Comparison of ENCODE assay signal across 35 cellular contexts in the genomic region with DNA sequence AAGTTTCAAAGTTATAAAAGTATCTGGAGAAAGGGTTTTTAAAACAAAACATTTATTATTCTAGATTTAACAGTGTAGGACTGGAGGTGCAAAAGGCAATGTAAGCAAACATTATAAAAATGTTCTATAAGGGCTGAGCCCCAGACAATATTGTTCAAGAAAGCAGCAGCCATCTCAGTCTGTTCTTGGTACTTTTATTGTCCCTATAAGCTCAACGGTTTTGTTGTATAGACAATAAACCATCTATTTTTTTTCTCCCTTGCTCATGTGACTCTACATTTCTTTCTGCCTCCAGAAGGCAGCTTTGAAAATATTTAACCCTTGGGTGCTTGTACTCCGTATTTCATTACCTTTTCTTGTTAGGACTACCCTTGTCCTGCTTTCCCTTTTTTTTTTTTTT. TPM values are rescaled to one million over a fixed set of nuclear protein-coding genes. Genes with fewer than 3 reads are reported as not detected.
"Had no signal": no experiment of that assay in that cellular context is flagged by ENCODE, and none has a peak within 500 bp of the region (broad histone marks: within the 10 kb centered on the region; RNA-seq: fewer than 3 reads in every experiment).

No MANE protein-coding gene starts in this region.

- ATAC-seq: activated CD8-positive, alpha-beta memory T cell treated with anti-CD3 and anti-CD28 coated beads, Interleukin-2, amount 10 ng/mL, durations not matched to agents 7 days and 5 days; activated CD8-positive, alpha-beta T cell treated with anti-CD3 and anti-CD28 coated beads, Interleukin-2, amount 10 ng/mL, durations not matched to agents 7 days and 5 days; activated naive CD4-positive, alpha-beta T cell treated with anti-CD3 and anti-CD28 coated beads, Interleukin-2, amount 50 U/mL, for 72 hours; activated T-cell treated with anti-CD3 and anti-CD28 coated beads, Interleukin-2, amount 50 U/mL, for 72 hours; activated T-helper 17 cell treated with anti-CD3 and anti-CD28 coated beads, Interleukin-2, amount 50 U/mL, for 72 hours; body of pancreas had no signal

- DNase-seq: activated B cell treated with CpG ODN at 0.5 μM for 24 hours; activated CD4-positive, alpha-beta memory T cell treated with anti-CD3 and anti-CD28 coated beads, Interleukin-2, amount 10 ng/mL, durations not matched to agents 7 days and 5 days; activated CD4-positive, alpha-beta T cell treated with anti-CD3 and anti-CD28 coated beads for 4 hours; activated CD4-positive, alpha-beta T cell treated with anti-CD3 and anti-CD28 coated beads, Interleukin-2, amount 10 ng/mL, durations not matched to agents 24 days and 14 days; activated CD4-positive, alpha-beta T cell treated with anti-CD3 and anti-CD28 coated beads, Interleukin-2, amount 50 U/mL, for 1 hour; activated CD4-positive, alpha-beta T cell treated with anti-CD3 and anti-CD28 coated beads, Interleukin-2, amount 50 U/mL, for 4 hours; activated CD4-positive, CD25-positive, alpha-beta regulatory T cell treated with anti-CD3 and anti-CD28 coated beads, Interleukin-2, amount 50 U/mL, for 72 hours; activated CD8-positive, alpha-beta memory T cell treated with anti-CD3 and anti-CD28 coated beads for 24 hours; activated CD8-positive, alpha-beta memory T cell treated with anti-CD3 and anti-CD28 coated beads, Interleukin-2, amount 10 ng/mL, durations not matched to agents 7 days and 5 days; activated CD8-positive, alpha-beta memory T cell treated with anti-CD3 and anti-CD28 coated beads, Interleukin-2, amount 50 U/mL, for 48 hours; activated CD8-positive, alpha-beta T cell treated with anti-CD3 and anti-CD28 coated beads, Interleukin-2, amount 10 ng/mL, durations not matched to agents 7 days and 5 days; activated effector memory CD4-positive, alpha-beta T cell treated with anti-CD3 and anti-CD28 coated beads, Interleukin-2, amount 50 U/mL, for 16 hours; activated gamma-delta T cell treated with Interleukin-2 at 50 U/mL for 16 hours; activated naive CD4-positive, alpha-beta T cell; activated naive CD4-positive, alpha-beta T cell treated with anti-CD3 and anti-CD28 coated beads for 36 hours; activated naive CD4-positive, alpha-beta T cell treated with anti-CD3 and anti-CD28 coated beads, Interleukin-2, amount 50 U/mL, for 16 hours; activated naive CD8-positive, alpha-beta T cell treated with anti-CD3 and anti-CD28 coated beads for 36 hours; activated T-cell treated with anti-CD3 and anti-CD28 coated beads, Interleukin-2, amount 50 U/mL, for 24 hours; activated T-cell treated with anti-CD3 and anti-CD28 coated beads, Interleukin-2, amount 50 U/mL, for 72 hours; adrenal gland; amniotic stem cell; aorta; body of pancreas; brain microvascular endothelial cell; central memory CD4-positive, alpha-beta T cell; T-helper 1 cell; T-helper 2 cell; T-helper 9 cell had no signal

- H3K27ac ChIP-seq: adrenal gland, body of pancreas, brain microvascular endothelial cell, breast epithelium, VCaP had no signal

- H3K36me3 ChIP-seq: adrenal gland, brain microvascular endothelial cell, breast epithelium had no signal

- H3K9me3 ChIP-seq: adrenal gland, body of pancreas, breast epithelium had no signal

- H3K4me3 ChIP-seq: adrenal gland, body of pancreas, breast epithelium had no signal

- H3K27me3 ChIP-seq: adrenal gland, body of pancreas, brain microvascular endothelial cell, breast epithelium had no signal

- H3K4me1 ChIP-seq: adrenal gland, body of pancreas, breast epithelium had no signal

RNA-seq across cellular contexts. Expression of gene NXPE2, which starts 25.2 kb away (rescaled TPM):
- total RNA-seq: activated B cell treated with CpG ODN at 0.5 μM for 24 hours; activated CD4-positive, alpha-beta memory T cell treated with anti-CD3 and anti-CD28 coated beads, Interleukin-2, amount 10 ng/mL, durations not matched to agents 7 days and 5 days; activated CD4-positive, alpha-beta T cell treated with anti-CD3 and anti-CD28 coated beads, Interleukin-2, amount 10 ng/mL, durations not matched to agents 24 days and 14 days; activated CD8-positive, alpha-beta memory T cell treated with anti-CD3 and anti-CD28 coated beads, Interleukin-2, amount 10 ng/mL, durations not matched to agents 7 days and 5 days; activated CD8-positive, alpha-beta T cell treated with anti-CD3 and anti-CD28 coated beads, Interleukin-2, amount 10 ng/mL, durations not matched to agents 7 days and 5 days; activated naive CD4-positive, alpha-beta T cell treated with anti-CD3 and anti-CD28 coated beads for 36 hours; activated naive CD4-positive, alpha-beta T cell treated with anti-CD3 and anti-CD28 coated beads, Interleukin-2, amount 50 U/mL, for 72 hours; activated naive CD8-positive, alpha-beta T cell treated with anti-CD3 and anti-CD28 coated beads for 36 hours; activated T-cell treated with anti-CD3 and anti-CD28 coated beads, Interleukin-2, amount 50 U/mL, for 72 hours; activated T-helper 1 cell treated with anti-CD3 and anti-CD28 coated beads, Interleukin-12 subunit alpha, Interleukin-12 subunit beta, Interleukin-2, Interleukin-4 antibody, amounts not matched to agents 30 ng/mL and 10 ng/mL and 1 ng/mL, durations not matched to agents 14 hours and 24 hours and 36 hours; activated T-helper 17 cell treated with anti-CD3 and anti-CD28 coated beads, Interleukin-2, amount 50 U/mL, for 72 hours; body of pancreas had no signal

RNA-seq across cellular contexts. Expression of gene NXPE4, which starts 57.6 kb away (rescaled TPM):
- total RNA-seq: activated B cell treated with CpG ODN at 0.5 μM for 24 hours; activated CD4-positive, alpha-beta memory T cell treated with anti-CD3 and anti-CD28 coated beads, Interleukin-2, amount 10 ng/mL, durations not matched to agents 7 days and 5 days; activated CD4-positive, alpha-beta T cell treated with anti-CD3 and anti-CD28 coated beads, Interleukin-2, amount 10 ng/mL, durations not matched to agents 24 days and 14 days; activated CD8-positive, alpha-beta memory T cell treated with anti-CD3 and anti-CD28 coated beads, Interleukin-2, amount 10 ng/mL, durations not matched to agents 7 days and 5 days; activated CD8-positive, alpha-beta T cell treated with anti-CD3 and anti-CD28 coated beads, Interleukin-2, amount 10 ng/mL, durations not matched to agents 7 days and 5 days; activated naive CD4-positive, alpha-beta T cell treated with anti-CD3 and anti-CD28 coated beads for 36 hours; activated naive CD4-positive, alpha-beta T cell treated with anti-CD3 and anti-CD28 coated beads, Interleukin-2, amount 50 U/mL, for 72 hours; activated naive CD8-positive, alpha-beta T cell treated with anti-CD3 and anti-CD28 coated beads for 36 hours; activated T-cell treated with anti-CD3 and anti-CD28 coated beads, Interleukin-2, amount 50 U/mL, for 72 hours; activated T-helper 1 cell treated with anti-CD3 and anti-CD28 coated beads, Interleukin-12 subunit alpha, Interleukin-12 subunit beta, Interleukin-2, Interleukin-4 antibody, amounts not matched to agents 30 ng/mL and 10 ng/mL and 1 ng/mL, durations not matched to agents 14 hours and 24 hours and 36 hours; activated T-helper 17 cell treated with anti-CD3 and anti-CD28 coated beads, Interleukin-2, amount 50 U/mL, for 72 hours; adrenal gland; astrocyte; body of pancreas; cardiac septum had no signal
